In genomic region chr18:2905802-2906521, GRCh38 we compare ENCODE assay signal across 8 cellular contexts. TPM values are rescaled to one million over a fixed set of nuclear protein-coding genes. Genes with fewer than 3 reads are reported as not detected.
A peak's percentile ranks its signal among the peaks of the same experiment; 100 is the strongest.
DNase-seq lines count a peak whose midpoint lies in the region; ATAC-seq, FAIRE-seq and TF ChIP-seq lines count a peak whose summit lies in the region.

No MANE protein-coding gene starts in this region.

- peak overlapping the region; percentile 90 for H3K4me2 ChIP-seq in neural progenitor cell

- no peak overlapping the region for H3K27ac Mint-ChIP-seq in neural progenitor cell

- no peaks in the 10 kb centered on the region for H3K9me3 ChIP-seq in neural progenitor cell (ENCODE audit: low read depth)

- no peaks in the 10 kb centered on the region for H3K36me3 ChIP-seq in neural progenitor cell

- FAIRE-seq in urothelium cell line (lab: Jason Lieb, UNC) = no peak

- H3K4me1 Mint-ChIP-seq in neural progenitor cell = peaks cover 7% of the 10 kb centered on the region

- H3K27me3 Mint-ChIP-seq in neural progenitor cell (ENCODE audit: insufficient read depth, low read depth) = peaks cover 21% of the 10 kb centered on the region

- peak; percentile 43 for ATAC-seq in GM21723 (IDR thresholded peaks at IDR 0.05; ENCODE audit: unreplicated experiment)

- H3K4me1 ChIP-seq in neural progenitor cell = peaks cover 3% of the 10 kb centered on the region

- H3K79me2 ChIP-seq in neural progenitor cell (ENCODE audit: low read depth) = no peaks in the 10 kb centered on the region

- no peak overlapping the region for H3K27ac ChIP-seq in neural progenitor cell

- peak overlapping the region; percentile 97 for H2AFZ ChIP-seq in neural progenitor cell (replicated peaks)

- H3K36me3 Mint-ChIP-seq in neural progenitor cell = peaks cover 5% of the 10 kb centered on the region

- no peak overlapping the region for H3K9ac ChIP-seq in neural progenitor cell

- TF ChIP-seq CTCF in fibroblast of the aortic adventitia (IDR thresholded peaks at IDR 0.05; ENCODE audit: insufficient read depth, low read length) = no peak
- no peak for TF ChIP-seq CTCF in neural progenitor cell (IDR thresholded peaks at IDR 0.05)

- H3K9me3 Mint-ChIP-seq in neural progenitor cell = no peaks in the 10 kb centered on the region

- peak overlapping the region; percentile 37 for H3K4me3 ChIP-seq in fibroblast of the aortic adventitia (ENCODE audit: low read depth, low read length)
- H3K4me3 ChIP-seq in neural progenitor cell = peak overlapping the region; percentile 72

- H3F3A ChIP-seq in neural progenitor cell (ENCODE audit: low read depth) = no peaks in the 10 kb centered on the region

- peak overlapping the region; percentile 65 for H3K4me3 Mint-ChIP-seq in neural progenitor cell

- DNase-seq in GM03348 (ENCODE audit: low spot score) (peak; percentile 57), MV-4-11 (lab: John Stamatoyannopoulos, UW) (peak; percentile 76), fibroblast of the aortic adventitia (ENCODE audit: low read depth) (no peak), neural progenitor cell (ENCODE audit: low spot score) (peak; percentile 46), urothelium cell line (ENCODE audit: low spot score) (peak; percentile 99), amniotic stem cell (lab: John Stamatoyannopoulos, UW) (no peak)
- peak; percentile 81 for DNase-seq in activated CD8-positive, alpha-beta memory T cell treated with anti-CD3 and anti-CD28 coated beads, Interleukin-2, amount 50 U/mL, for 48 hours

- H3K27me3 ChIP-seq in neural progenitor cell = peaks cover 21% of the 10 kb centered on the region

- H4K20me1 ChIP-seq in neural progenitor cell (ENCODE audit: low read depth) = peaks cover 12% of the 10 kb centered on the region

RNA-seq across cellular contexts. Expression of gene EMILIN2, which starts 59.2 kb away (rescaled TPM):
- 11.2 and 76.0 TPM in 2 replicates for total RNA-seq in fibroblast of the aortic adventitia (ENCODE audit: low replicate concordance)
- 2.2 and 10.7 TPM in 2 replicates for total RNA-seq in neural progenitor cell (ENCODE audit: low replicate concordance)

Comparison
In these comparisons a context has a peak if more than half of its experiments do, and no peak if none do; other contexts are left out.
1. DNase-seq: peak in GM03348 (single experiment), MV-4-11 (single experiment), activated CD8-positive, alpha-beta memory T cell treated with anti-CD3 and anti-CD28 coated beads, Interleukin-2, amount 50 U/mL, for 48 hours (single experiment), neural progenitor cell (single experiment) and urothelium cell line (single experiment); none in fibroblast of the aortic adventitia (single experiment) and amniotic stem cell (single experiment).